27 cellular contexts compared by ENCODE assay signal in genomic region chr1:176783281-176783680, GRCh38.
"Had no signal": no experiment of that assay in that cellular context is flagged by ENCODE, and none has a peak within 500 bp of the region (broad histone marks: within the 10 kb centered on the region; RNA-seq: fewer than 3 reads in every experiment).

No MANE protein-coding gene starts in this region.

- H3K4me1 ChIP-seq: testis, thyroid gland, tibial artery, transverse colon, upper lobe of left lung, upper lobe of right lung, uterus had no signal

- H3K9me3 ChIP-seq: stomach, suprapubic skin, testis, thoracic aorta, thyroid gland, tibial artery, tibial nerve, transverse colon, upper lobe of left lung, upper lobe of right lung, uterus, vagina had no signal

- H3K36me3 ChIP-seq: stomach, suprapubic skin, thoracic aorta, thyroid gland, tibial artery, tibial nerve, transverse colon, upper lobe of left lung, upper lobe of right lung, uterus, vagina had no signal

- ATAC-seq: stimulated activated effector memory CD8-positive, alpha-beta T cell treated with anti-CD3 and anti-CD28 coated beads, Interleukin-12 subunit alpha, Interleukin-12 subunit beta, amount 100 ng/mL, for 72 hours; stimulated activated memory B cell treated with anti-CD40 and anti-IgM and Interleukin-4, amounts not matched to agents 10 μg/mL and 1 μg/mL and 100 μg/mL, for 72 hours; stimulated activated naive B cell treated with anti-CD40 and anti-IgM and Interleukin-4, amounts not matched to agents 10 μg/mL and 1 μg/mL and 100 μg/mL, for 72 hours; stimulated activated naive CD8-positive, alpha-beta T cell treated with anti-CD3 and anti-CD28 coated beads, Interleukin-15, amount 100 ng/mL, for 72 hours; stimulated activated naive CD8-positive, alpha-beta T cell treated with anti-CD3 and anti-CD28 coated beads, Interleukin-15, Interleukin-2, amounts not matched to agents 100 U/mL and 50 U/mL, for 24 hours; upper lobe of right lung had no signal

- DNase-seq: stimulated activated CD4-positive, alpha-beta T cell treated with anti-CD3 and anti-CD28 coated beads, Interleukin-2, amount 100 ng/mL, for 48 hours; stimulated activated CD4-positive, alpha-beta T cell treated with anti-CD3 and anti-CD28 coated beads, Interleukin-4, amount 100 ng/mL, for 1 hour; stimulated activated CD4-positive, alpha-beta T cell treated with anti-CD3 and anti-CD28 coated beads, Interleukin-4, amount 100 ng/mL, for 24 hours; stimulated activated CD4-positive, alpha-beta T cell treated with anti-CD3 and anti-CD28 coated beads, Interleukin-4, amount 100 ng/mL, for 4 hours; stimulated activated CD8-positive, alpha-beta memory T cell treated with anti-CD3 and anti-CD28 coated beads, Interleukin-4, amount 100 ng/mL, for 48 hours; stimulated activated naive B cell treated with anti-CD40 and anti-IgM and Interleukin-4, amounts not matched to agents 10 μg/mL and 1 μg/mL and 100 μg/mL, for 72 hours; stimulated activated naive CD4-positive, alpha-beta T cell; stimulated activated naive CD4-positive, alpha-beta T cell treated with Interleukin-2 at 50 U/mL for 16 hours; stimulated activated naive CD8-positive, alpha-beta T cell treated with anti-CD3 and anti-CD28 coated beads, Interleukin-15, amount 100 ng/mL, for 72 hours; stimulated activated naive CD8-positive, alpha-beta T cell treated with anti-CD3 and anti-CD28 coated beads, Interleukin-15, Interleukin-2, amounts not matched to agents 100 U/mL and 50 U/mL, for 24 hours; stomach; substantia nigra; testis; thyroid gland; tibial artery; transverse colon; trophoblast cell; upper lobe of left lung; upper lobe of right lung; uterus had no signal

- H3K27ac ChIP-seq: stomach, suprapubic skin, testis, thoracic aorta, thyroid gland, tibial artery, tibial nerve, transverse colon, upper lobe of left lung, upper lobe of right lung, uterus, vagina had no signal

- H3K27me3 ChIP-seq: suprapubic skin, testis, thyroid gland, tibial artery, tibial nerve, transverse colon, upper lobe of left lung, upper lobe of right lung, uterus, vagina had no signal

- H3K4me3 ChIP-seq: stomach, suprapubic skin, testis, thoracic aorta, thyroid gland, tibial artery, tibial nerve, transverse colon, upper lobe of left lung, upper lobe of right lung, uterus, vagina had no signal

- FAIRE-seq: urothelium cell line had no signal
